In genomic region chr18:8366656-8367055, GRCh38 we compare ENCODE assay signal across 1 cellular context.
TF ChIP-seq lines count a peak whose summit lies in the region.

No MANE protein-coding gene starts in this region.

TF ChIP-seq in SK-N-SH, 30 proteins besides CTCF, POLR2A, EP300 and RAD21 (continued from another document):
- no peak for TF ChIP-seq REST (IDR thresholded peaks at IDR 0.05; ENCODE audit: low read depth, low read length)
